Comparison of ENCODE assay signal across 6 cellular contexts in the genomic region with DNA sequence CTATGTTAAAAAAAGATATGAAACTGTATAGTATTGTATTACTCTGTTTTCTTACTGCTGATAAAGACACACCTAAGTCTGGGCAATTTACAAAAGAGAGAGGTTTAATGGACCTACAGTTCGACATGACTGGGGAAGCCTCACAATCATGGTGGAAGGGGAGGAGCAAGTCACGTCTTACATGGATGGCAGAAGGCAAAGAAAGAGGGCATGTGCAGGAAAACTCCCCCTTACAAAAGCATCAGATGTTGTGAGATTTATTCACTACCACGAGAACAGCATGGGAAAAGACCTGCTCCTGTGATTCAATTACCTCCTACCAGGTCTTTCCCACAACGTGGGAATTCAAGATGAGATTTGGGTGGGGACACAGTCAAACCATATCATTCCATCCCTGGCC.
"Had no signal": no experiment of that assay in that cellular context is flagged by ENCODE, and none has a peak within 500 bp of the region (broad histone marks: within the 10 kb centered on the region; RNA-seq: fewer than 3 reads in every experiment).

No MANE protein-coding gene starts in this region.

- DNase-seq: IMR-90, KBM-7, KG1 had no signal

- H3K4me2 ChIP-seq: KMS-11 had no signal

- H3K9ac ChIP-seq: KMS-11 had no signal

- FAIRE-seq: HTR-8/SVneo had no signal

- H3K27ac ChIP-seq: HL-60, KMS-11 had no signal
